In genomic region chr16:3243882-3244281, GRCh38 we compare ENCODE assay signal across 17 cellular contexts. TPM values are rescaled to one million over a fixed set of nuclear protein-coding genes. Genes with fewer than 3 reads are reported as not detected.
DNase-seq lines count a peak whose midpoint lies in the region; ATAC-seq, FAIRE-seq and TF ChIP-seq lines count a peak whose summit lies in the region.
"Had no signal": no experiment of that assay in that cellular context is flagged by ENCODE, and none has a peak within 500 bp of the region (broad histone marks: within the 10 kb centered on the region; RNA-seq: fewer than 3 reads in every experiment).

No MANE protein-coding gene starts in this region.

- no peaks in the 10 kb centered on the region for H3K9me3 ChIP-seq in small intestine (ENCODE audit: control insufficient read depth, low read depth)

- peak; percentile 37 for ATAC-seq in activated T-helper 17 cell treated with anti-CD3 and anti-CD28 coated beads, Interleukin-2, amount 50 U/mL, for 72 hours (replicated peaks)

- H3K36me3 Mint-ChIP-seq in CD14-positive monocyte = peaks cover 83 to 94% of the 10 kb centered on the region in 2 donors
- H3K36me3 Mint-ChIP-seq in activated T-helper 17 cell treated with anti-CD3 and anti-CD28 coated beads, Interleukin-2, amount 50 U/mL, for 72 hours (ENCODE audit: low read depth) = no peaks in the 10 kb centered on the region

- H3K9me3 Mint-ChIP-seq in CD14-positive monocyte = peaks cover 0 to 5% (median 2%) of the 10 kb centered on the region in 7 donors
- no peaks in the 10 kb centered on the region for H3K9me3 Mint-ChIP-seq in activated T-helper 17 cell treated with anti-CD3 and anti-CD28 coated beads, Interleukin-2, amount 50 U/mL, for 72 hours
- H3K9me3 Mint-ChIP-seq: HFFc6 had no signal

- peaks cover 2 to 6% (median 2%) of the 10 kb centered on the region in 3 donors for H3K27me3 Mint-ChIP-seq in CD14-positive monocyte (ENCODE audit: low read depth in 3 of 3)
- peaks cover 6% of the 10 kb centered on the region for H3K27me3 Mint-ChIP-seq in activated T-helper 17 cell treated with anti-CD3 and anti-CD28 coated beads, Interleukin-2, amount 50 U/mL, for 72 hours

- no peak overlapping the region for H3K4me3 Mint-ChIP-seq in CD14-positive monocyte
- no peak overlapping the region for H3K4me3 Mint-ChIP-seq in activated T-helper 17 cell treated with anti-CD3 and anti-CD28 coated beads, Interleukin-2, amount 50 U/mL, for 72 hours
- H3K4me3 Mint-ChIP-seq: HFFc6 had no signal

- no peaks in the 10 kb centered on the region for H3K4me1 ChIP-seq in small intestine (ENCODE audit: control insufficient read depth in 2 of 2, insufficient read depth in 1 of 2, low read depth in 1 of 2, low read length in 1 of 2)
- H3K4me1 ChIP-seq: BLaER1 had no signal

- intact Hi-C loops in CD14-positive monocyte (cut with micrococcal nuclease) = no loop called here

- no peaks in the 10 kb centered on the region for H3K36me3 ChIP-seq in small intestine (ENCODE audit: control insufficient read depth in 2 of 2, insufficient read depth in 2 of 2, low read length in 2 of 2)
- H3K36me3 ChIP-seq: BLaER1 had no signal

- TF ChIP-seq CTCF in CD14-positive monocyte (IDR thresholded peaks at IDR 0.05) = no peak

- 60 to 75% (median 65%) methylated on average over 6 of the region's 6 CpGs for WGBS in small intestine, 3 donors

- peak; percentile 13 for DNase-seq in NK-92 treated with Interleukin-12 subunit alpha and Interleukin-12 subunit beta, amount 100 ng/mL, for 24 hours (lab: John Stamatoyannopoulos, UW)
- no peak for DNase-seq in NK-92 (lab: John Stamatoyannopoulos, UW; ENCODE audit: unreplicated experiment)
- DNase-seq in CD14-positive monocyte (ENCODE audit: low spot score) = no peak
- peak; percentile 10 for DNase-seq in kidney tubule cell (ENCODE audit: low spot score)
- no peak for DNase-seq in small intestine
- DNase-seq in H54 (ENCODE audit: insufficient read length, low spot score) = no peak
- no peak for DNase-seq in NCI-H748 (lab: John Stamatoyannopoulos, UW; ENCODE audit: unreplicated experiment)
- DNase-seq: 8988T, GOT3, HFFc6, KG1, MM.1S, NCI-H187 treated with DMSO at 0.1 percent for 48 hours, NCI-H446 treated with DMSO at 0.1 percent for 48 hours, NCI-H82 had no signal

- no peak overlapping the region for H3K27ac ChIP-seq in small intestine (ENCODE audit: low read depth in 1 of 2, low read length in 1 of 2)
- H3K27ac ChIP-seq: BLaER1 had no signal

- FAIRE-seq in small intestine (lab: Jason Lieb, UNC) (no peak), H54 (lab: Jason Lieb, UNC) (no peak)

- TF ChIP-seq POLR2A in H54 (IDR thresholded peaks at IDR 0.05; ENCODE audit: low read depth, low read length) = no peak

- H3K27ac Mint-ChIP-seq in CD14-positive monocyte = peak overlapping the region in 6 of 7 donors; percentile 27 to 88 (median 60)
- no peak overlapping the region for H3K27ac Mint-ChIP-seq in activated T-helper 17 cell treated with anti-CD3 and anti-CD28 coated beads, Interleukin-2, amount 50 U/mL, for 72 hours
- H3K27ac Mint-ChIP-seq: HFFc6 had no signal

- H3K4me3 ChIP-seq in small intestine (ENCODE audit: low read depth in 1 of 2, low read length in 2 of 2) = no peak overlapping the region
- H3K4me3 ChIP-seq: BLaER1 had no signal

- peaks cover 0 to 3% of the 10 kb centered on the region in 2 donors for H3K27me3 ChIP-seq in small intestine (ENCODE audit: control insufficient read depth in 2 of 2, insufficient read depth in 2 of 2, low read length in 2 of 2)
- H3K27me3 ChIP-seq: BLaER1 had no signal

- H3K4me1 Mint-ChIP-seq in CD14-positive monocyte = peaks cover 41% of the 10 kb centered on the region
- H3K4me1 Mint-ChIP-seq in activated T-helper 17 cell treated with anti-CD3 and anti-CD28 coated beads, Interleukin-2, amount 50 U/mL, for 72 hours = no peaks in the 10 kb centered on the region

RNA-seq across cellular contexts. Expression of gene ZNF200, which starts 8.9 kb away (rescaled TPM):
- 1 to 10 TPM; 2.0 to 2.8 TPM for polyA plus RNA-seq in CD14-positive monocyte
- 10 to 100 TPM; 14.6 to 23.2 TPM for total RNA-seq in activated T-helper 17 cell treated with anti-CD3 and anti-CD28 coated beads, Interleukin-2, amount 50 U/mL, for 72 hours
- polyA plus RNA-seq in small intestine = 1 to 10 TPM; 3.8 to 5.4 (median 4.3) TPM

RNA-seq across cellular contexts. Expression of gene MEFV, which starts 12.6 kb away (rescaled TPM):
- 10 to 100 TPM; 37.7 to 73.2 TPM for polyA plus RNA-seq in CD14-positive monocyte
- total RNA-seq in activated T-helper 17 cell treated with anti-CD3 and anti-CD28 coated beads, Interleukin-2, amount 50 U/mL, for 72 hours = under 1 TPM in 1 of 2 donors, not detected in 1; 0.11 TPM
- polyA plus RNA-seq in small intestine = under 1 TPM in 1 of 3 donors, not detected in 2; 0.58 TPM

RNA-seq across cellular contexts. Expression of gene ZNF263, which starts 39.4 kb away (rescaled TPM):
- polyA plus RNA-seq in CD14-positive monocyte (10 to 100 TPM; 11.5 to 21.5 TPM), small intestine (10 to 100 TPM; 11.0 to 15.9 (median 12.4) TPM)
- total RNA-seq in activated T-helper 17 cell treated with anti-CD3 and anti-CD28 coated beads, Interleukin-2, amount 50 U/mL, for 72 hours = 10 to 100 TPM; 19.3 to 21.4 TPM

RNA-seq across cellular contexts. Expression of gene OR1F1, which starts 55.9 kb away (rescaled TPM):
- polyA plus RNA-seq in CD14-positive monocyte (not detected), small intestine (not detected)
- under 1 TPM in 1 of 2 donors, not detected in 1; 0.37 TPM for total RNA-seq in activated T-helper 17 cell treated with anti-CD3 and anti-CD28 coated beads, Interleukin-2, amount 50 U/mL, for 72 hours
- total RNA-seq: HFFc6 had no signal

Comparison
In these comparisons a context has a peak if more than half of its experiments do, and no peak if none do; other contexts are left out.
1. DNase-seq: peak in NK-92 treated with Interleukin-12 subunit alpha and Interleukin-12 subunit beta, amount 100 ng/mL, for 24 hours (single experiment) and kidney tubule cell (single experiment); none in NK-92 (single experiment), CD14-positive monocyte (single experiment), small intestine (single experiment), H54 (single experiment) and NCI-H748 (single experiment).
2. RNA of gene MEFV, which starts 12.6 kb away (polyA plus RNA-seq): 37.7 to 73.2 TPM in CD14-positive monocyte; 0.58 TPM in small intestine; every median in the first group is over 10 times any median in the second.